In the genomic region with DNA sequence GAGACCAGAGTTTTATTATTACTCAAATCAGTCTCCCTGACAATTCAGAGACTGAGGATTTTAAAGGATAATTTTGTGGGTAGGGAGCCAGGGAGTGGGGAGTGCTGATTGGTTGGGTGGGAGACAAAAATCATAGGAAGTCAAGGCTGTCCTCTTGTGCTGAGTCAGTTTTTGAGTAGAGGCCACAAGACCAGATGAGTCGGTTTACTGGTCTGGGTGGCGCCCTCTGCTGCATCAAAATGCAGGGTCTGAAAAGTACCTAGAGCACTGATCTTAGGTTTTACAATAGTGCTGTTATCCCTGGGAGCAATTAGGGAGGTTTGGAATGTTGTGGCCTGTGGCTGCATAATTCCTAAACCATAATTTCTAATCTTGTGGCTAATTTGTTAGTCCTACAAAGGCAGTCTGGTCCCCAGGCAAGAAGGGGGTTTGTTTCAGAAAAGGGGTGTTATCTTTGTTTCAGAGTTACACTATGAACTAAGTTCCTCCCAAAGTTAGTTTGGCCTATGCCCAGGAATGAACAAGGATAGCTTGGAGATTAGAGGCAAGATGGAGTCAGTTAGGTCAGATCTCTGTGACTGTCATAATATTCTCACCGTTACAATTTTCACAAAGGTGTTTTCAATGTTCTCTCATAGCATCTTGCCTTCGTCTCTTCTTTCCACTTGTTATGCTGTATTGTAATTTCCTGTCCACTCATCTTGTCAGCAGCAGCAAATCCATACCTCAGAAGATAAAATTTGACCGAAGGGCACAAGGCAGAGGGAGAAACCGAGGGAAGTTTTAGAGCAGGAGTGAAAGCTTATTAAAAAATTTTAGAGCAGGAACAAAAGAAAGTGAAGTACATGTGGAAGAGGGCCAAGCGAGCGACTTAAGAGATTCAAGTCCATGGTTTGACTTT, we compare ENCODE assay signal across 1 cellular context.
TF ChIP-seq lines count a peak whose summit lies in the region.

No MANE protein-coding gene starts in this region.

TF ChIP-seq in K562, 482 proteins besides CTCF, POLR2A, EP300 and RAD21 (continued from another document and continues in another):
- TF ChIP-seq, protein P1, sequence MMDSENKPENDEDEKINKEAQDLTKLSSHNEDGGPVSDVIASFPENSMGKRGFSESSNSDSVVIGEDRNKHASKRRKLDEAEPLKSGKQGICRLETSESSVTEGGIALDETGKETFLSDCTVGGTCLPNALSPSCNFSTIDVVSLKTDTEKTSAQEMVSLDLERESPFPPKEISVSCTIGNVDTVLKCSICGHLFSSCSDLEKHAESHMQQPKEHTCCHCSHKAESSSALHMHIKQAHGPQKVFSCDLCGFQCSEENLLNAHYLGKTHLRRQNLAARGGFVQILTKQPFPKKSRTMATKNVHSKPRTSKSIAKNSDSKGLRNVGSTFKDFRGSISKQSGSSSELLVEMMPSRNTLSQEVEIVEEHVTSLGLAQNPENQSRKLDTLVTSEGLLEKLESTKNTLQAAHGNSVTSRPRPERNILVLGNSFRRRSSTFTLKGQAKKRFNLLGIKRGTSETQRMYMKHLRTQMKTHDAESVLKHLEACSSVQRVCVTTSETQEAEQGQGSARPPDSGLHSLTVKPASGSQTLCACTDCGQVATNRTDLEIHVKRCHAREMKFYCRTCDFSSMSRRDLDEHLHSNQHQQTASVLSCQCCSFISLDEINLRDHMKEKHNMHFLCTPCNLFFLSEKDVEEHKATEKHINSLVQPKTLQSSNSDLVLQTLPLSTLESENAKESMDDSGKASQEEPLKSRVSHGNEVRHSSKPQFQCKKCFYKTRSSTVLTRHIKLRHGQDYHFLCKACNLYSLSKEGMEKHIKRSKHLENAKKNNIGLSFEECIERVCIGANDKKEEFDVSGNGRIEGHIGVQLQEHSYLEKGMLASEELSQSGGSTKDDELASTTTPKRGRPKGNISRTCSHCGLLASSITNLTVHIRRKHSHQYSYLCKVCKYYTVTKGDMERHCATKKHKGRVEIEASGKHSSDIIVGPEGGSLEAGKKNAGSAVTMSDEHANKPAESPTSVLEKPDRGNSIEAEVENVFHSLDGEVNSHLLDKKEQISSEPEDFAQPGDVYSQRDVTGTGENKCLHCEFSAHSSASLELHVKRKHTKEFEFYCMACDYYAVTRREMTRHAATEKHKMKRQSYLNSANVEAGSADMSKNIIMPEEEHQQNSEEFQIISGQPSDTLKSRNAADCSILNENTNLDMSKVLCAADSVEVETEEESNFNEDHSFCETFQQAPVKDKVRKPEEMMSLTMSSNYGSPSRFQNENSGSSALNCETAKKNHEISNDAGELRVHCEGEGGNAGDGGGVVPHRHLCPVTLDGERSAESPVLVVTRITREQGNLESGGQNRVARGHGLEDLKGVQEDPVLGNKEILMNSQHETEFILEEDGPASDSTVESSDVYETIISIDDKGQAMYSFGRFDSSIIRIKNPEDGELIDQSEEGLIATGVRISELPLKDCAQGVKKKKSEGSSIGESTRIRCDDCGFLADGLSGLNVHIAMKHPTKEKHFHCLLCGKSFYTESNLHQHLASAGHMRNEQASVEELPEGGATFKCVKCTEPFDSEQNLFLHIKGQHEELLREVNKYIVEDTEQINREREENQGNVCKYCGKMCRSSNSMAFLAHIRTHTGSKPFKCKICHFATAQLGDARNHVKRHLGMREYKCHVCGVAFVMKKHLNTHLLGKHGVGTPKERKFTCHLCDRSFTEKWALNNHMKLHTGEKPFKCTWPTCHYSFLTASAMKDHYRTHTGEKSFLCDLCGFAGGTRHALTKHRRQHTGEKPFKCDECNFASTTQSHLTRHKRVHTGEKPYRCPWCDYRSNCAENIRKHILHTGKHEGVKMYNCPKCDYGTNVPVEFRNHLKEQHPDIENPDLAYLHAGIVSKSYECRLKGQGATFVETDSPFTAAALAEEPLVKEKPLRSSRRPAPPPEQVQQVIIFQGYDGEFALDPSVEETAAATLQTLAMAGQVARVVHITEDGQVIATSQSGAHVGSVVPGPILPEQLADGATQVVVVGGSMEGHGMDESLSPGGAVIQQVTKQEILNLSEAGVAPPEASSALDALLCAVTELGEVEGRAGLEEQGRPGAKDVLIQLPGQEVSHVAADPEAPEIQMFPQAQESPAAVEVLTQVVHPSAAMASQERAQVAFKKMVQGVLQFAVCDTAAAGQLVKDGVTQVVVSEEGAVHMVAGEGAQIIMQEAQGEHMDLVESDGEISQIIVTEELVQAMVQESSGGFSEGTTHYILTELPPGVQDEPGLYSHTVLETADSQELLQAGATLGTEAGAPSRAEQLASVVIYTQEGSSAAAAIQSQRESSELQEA (IDR thresholded peaks at IDR 0.05; ENCODE audit: low read depth): no peak
- no peak for TF ChIP-seq IFI16 (CRISPR knock-in tag; IDR thresholded peaks at IDR 0.05)
- TF ChIP-seq FIP1L1 (IDR thresholded peaks at IDR 0.05; ENCODE audit: low read depth, low read length, poor library complexity, severe bottlenecking): no peak
- TF ChIP-seq, protein P2, sequence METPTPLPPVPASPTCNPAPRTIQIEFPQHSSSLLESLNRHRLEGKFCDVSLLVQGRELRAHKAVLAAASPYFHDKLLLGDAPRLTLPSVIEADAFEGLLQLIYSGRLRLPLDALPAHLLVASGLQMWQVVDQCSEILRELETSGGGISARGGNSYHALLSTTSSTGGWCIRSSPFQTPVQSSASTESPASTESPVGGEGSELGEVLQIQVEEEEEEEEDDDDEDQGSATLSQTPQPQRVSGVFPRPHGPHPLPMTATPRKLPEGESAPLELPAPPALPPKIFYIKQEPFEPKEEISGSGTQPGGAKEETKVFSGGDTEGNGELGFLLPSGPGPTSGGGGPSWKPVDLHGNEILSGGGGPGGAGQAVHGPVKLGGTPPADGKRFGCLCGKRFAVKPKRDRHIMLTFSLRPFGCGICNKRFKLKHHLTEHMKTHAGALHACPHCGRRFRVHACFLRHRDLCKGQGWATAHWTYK (CRISPR knock-in tag; IDR thresholded peaks at IDR 0.05): 0 out of 2 replicates have a peak, but pooled peaks have one; percentile 46
- TF ChIP-seq SIN3A (IDR thresholded peaks at IDR 0.05; ENCODE audit: borderline replicate concordance in 2 of 2, control insufficient read depth in 1 of 2, low read depth in 2 of 2, low read length in 2 of 2): no peak
- TF ChIP-seq, protein P3, sequence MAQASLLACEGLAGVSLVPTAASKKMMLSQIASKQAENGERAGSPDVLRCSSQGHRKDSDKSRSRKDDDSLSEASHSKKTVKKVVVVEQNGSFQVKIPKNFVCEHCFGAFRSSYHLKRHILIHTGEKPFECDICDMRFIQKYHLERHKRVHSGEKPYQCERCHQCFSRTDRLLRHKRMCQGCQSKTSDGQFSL (CRISPR knock-in tag; IDR thresholded peaks at IDR 0.05): no peak
- TF ChIP-seq, protein P3 (tag; IDR thresholded peaks at IDR 0.05): no peak
- TF ChIP-seq NCOA1 (IDR thresholded peaks at IDR 0.05; ENCODE audit: low read depth): no peak
- TF ChIP-seq, protein P4, sequence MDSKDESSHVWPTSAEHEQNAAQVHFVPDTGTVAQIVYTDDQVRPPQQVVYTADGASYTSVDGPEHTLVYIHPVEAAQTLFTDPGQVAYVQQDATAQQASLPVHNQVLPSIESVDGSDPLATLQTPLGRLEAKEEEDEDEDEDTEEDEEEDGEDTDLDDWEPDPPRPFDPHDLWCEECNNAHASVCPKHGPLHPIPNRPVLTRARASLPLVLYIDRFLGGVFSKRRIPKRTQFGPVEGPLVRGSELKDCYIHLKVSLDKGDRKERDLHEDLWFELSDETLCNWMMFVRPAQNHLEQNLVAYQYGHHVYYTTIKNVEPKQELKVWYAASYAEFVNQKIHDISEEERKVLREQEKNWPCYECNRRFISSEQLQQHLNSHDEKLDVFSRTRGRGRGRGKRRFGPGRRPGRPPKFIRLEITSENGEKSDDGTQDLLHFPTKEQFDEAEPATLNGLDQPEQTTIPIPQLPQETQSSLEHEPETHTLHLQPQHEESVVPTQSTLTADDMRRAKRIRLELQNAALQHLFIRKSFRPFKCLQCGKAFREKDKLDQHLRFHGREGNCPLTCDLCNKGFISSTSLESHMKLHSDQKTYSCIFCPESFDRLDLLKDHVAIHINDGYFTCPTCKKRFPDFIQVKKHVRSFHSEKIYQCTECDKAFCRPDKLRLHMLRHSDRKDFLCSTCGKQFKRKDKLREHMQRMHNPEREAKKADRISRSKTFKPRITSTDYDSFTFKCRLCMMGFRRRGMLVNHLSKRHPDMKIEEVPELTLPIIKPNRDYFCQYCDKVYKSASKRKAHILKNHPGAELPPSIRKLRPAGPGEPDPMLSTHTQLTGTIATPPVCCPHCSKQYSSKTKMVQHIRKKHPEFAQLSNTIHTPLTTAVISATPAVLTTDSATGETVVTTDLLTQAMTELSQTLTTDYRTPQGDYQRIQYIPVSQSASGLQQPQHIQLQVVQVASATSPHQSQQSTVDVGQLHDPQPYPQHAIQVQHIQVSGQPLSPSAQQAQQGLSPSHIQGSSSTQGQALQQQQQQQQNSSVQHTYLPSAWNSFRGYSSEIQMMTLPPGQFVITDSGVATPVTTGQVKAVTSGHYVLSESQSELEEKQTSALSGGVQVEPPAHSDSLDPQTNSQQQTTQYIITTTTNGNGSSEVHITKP (IDR thresholded peaks at IDR 0.05; ENCODE audit: partially characterized antibody): no peak
- TF ChIP-seq NR2C1 (IDR thresholded peaks at IDR 0.05): no peak
- TF ChIP-seq NR2C1 (tag; IDR thresholded peaks at IDR 0.05): peak; percentile 41; the same call in 1 of the 2 replicates
- TF ChIP-seq ELF4 (CRISPR knock-in tag; IDR thresholded peaks at IDR 0.05): no peak
- no peak for TF ChIP-seq KLF6 (CRISPR knock-in tag; IDR thresholded peaks at IDR 0.05; ENCODE audit: borderline replicate concordance)
- no peak for TF ChIP-seq ZNF717 (CRISPR knock-in tag; IDR thresholded peaks at IDR 0.05)
- TF ChIP-seq TEAD1 (CRISPR knock-in tag; IDR thresholded peaks at IDR 0.05): peak in 1 of 2 experiments; percentile 44; a peak in 1 of 4 replicates
- TF ChIP-seq, protein P5, sequence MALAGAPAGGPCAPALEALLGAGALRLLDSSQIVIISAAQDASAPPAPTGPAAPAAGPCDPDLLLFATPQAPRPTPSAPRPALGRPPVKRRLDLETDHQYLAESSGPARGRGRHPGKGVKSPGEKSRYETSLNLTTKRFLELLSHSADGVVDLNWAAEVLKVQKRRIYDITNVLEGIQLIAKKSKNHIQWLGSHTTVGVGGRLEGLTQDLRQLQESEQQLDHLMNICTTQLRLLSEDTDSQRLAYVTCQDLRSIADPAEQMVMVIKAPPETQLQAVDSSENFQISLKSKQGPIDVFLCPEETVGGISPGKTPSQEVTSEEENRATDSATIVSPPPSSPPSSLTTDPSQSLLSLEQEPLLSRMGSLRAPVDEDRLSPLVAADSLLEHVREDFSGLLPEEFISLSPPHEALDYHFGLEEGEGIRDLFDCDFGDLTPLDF (CRISPR knock-in tag; IDR thresholded peaks at IDR 0.05): no peak
- no peak for TF ChIP-seq SPI1 (IDR thresholded peaks at IDR 0.05; ENCODE audit: borderline replicate concordance, low read depth, low read length)
- TF ChIP-seq, protein P6, sequence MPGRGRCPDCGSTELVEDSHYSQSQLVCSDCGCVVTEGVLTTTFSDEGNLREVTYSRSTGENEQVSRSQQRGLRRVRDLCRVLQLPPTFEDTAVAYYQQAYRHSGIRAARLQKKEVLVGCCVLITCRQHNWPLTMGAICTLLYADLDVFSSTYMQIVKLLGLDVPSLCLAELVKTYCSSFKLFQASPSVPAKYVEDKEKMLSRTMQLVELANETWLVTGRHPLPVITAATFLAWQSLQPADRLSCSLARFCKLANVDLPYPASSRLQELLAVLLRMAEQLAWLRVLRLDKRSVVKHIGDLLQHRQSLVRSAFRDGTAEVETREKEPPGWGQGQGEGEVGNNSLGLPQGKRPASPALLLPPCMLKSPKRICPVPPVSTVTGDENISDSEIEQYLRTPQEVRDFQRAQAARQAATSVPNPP (IDR thresholded peaks at IDR 0.05; ENCODE audit: borderline replicate concordance, insufficient read depth, insufficient read length): no peak
- TF ChIP-seq, protein P7, sequence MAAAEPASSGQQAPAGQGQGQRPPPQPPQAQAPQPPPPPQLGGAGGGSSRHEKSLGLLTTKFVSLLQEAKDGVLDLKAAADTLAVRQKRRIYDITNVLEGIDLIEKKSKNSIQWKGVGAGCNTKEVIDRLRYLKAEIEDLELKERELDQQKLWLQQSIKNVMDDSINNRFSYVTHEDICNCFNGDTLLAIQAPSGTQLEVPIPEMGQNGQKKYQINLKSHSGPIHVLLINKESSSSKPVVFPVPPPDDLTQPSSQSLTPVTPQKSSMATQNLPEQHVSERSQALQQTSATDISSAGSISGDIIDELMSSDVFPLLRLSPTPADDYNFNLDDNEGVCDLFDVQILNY (CRISPR knock-in tag; IDR thresholded peaks at IDR 0.05): no peak
- no peak for TF ChIP-seq MXI1 (IDR thresholded peaks at IDR 0.05; ENCODE audit: low read depth, low read length)
- no peak for TF ChIP-seq LCOR (CRISPR knock-in tag; IDR thresholded peaks at IDR 0.05)
- TF ChIP-seq, protein P8, sequence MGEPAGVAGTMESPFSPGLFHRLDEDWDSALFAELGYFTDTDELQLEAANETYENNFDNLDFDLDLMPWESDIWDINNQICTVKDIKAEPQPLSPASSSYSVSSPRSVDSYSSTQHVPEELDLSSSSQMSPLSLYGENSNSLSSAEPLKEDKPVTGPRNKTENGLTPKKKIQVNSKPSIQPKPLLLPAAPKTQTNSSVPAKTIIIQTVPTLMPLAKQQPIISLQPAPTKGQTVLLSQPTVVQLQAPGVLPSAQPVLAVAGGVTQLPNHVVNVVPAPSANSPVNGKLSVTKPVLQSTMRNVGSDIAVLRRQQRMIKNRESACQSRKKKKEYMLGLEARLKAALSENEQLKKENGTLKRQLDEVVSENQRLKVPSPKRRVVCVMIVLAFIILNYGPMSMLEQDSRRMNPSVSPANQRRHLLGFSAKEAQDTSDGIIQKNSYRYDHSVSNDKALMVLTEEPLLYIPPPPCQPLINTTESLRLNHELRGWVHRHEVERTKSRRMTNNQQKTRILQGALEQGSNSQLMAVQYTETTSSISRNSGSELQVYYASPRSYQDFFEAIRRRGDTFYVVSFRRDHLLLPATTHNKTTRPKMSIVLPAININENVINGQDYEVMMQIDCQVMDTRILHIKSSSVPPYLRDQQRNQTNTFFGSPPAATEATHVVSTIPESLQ (CRISPR knock-in tag; IDR thresholded peaks at IDR 0.05): no peak
- TF ChIP-seq NBN (IDR thresholded peaks at IDR 0.05; ENCODE audit: low read depth): no peak
- TF ChIP-seq, protein P9, sequence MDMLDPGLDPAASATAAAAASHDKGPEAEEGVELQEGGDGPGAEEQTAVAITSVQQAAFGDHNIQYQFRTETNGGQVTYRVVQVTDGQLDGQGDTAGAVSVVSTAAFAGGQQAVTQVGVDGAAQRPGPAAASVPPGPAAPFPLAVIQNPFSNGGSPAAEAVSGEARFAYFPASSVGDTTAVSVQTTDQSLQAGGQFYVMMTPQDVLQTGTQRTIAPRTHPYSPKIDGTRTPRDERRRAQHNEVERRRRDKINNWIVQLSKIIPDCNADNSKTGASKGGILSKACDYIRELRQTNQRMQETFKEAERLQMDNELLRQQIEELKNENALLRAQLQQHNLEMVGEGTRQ (CRISPR knock-in tag; IDR thresholded peaks at IDR 0.05): no peak
- TF ChIP-seq CBX8 (IDR thresholded peaks at IDR 0.05; ENCODE audit: borderline replicate concordance, extremely low read depth, low read depth, low read length, poor library complexity, severe bottlenecking): no peak
- TF ChIP-seq ZNF79 (CRISPR knock-in tag; IDR thresholded peaks at IDR 0.05; ENCODE audit: low read depth): no peak
- TF ChIP-seq SIX5 (IDR thresholded peaks at IDR 0.05; ENCODE audit: borderline replicate concordance in 1 of 2, insufficient read depth in 1 of 2, low read depth in 1 of 2, low read length in 2 of 2): no peak
- TF ChIP-seq ZNF75A (CRISPR knock-in tag; IDR thresholded peaks at IDR 0.05): no peak
- no peak for TF ChIP-seq ZNF347 (CRISPR knock-in tag; IDR thresholded peaks at IDR 0.05; ENCODE audit: low read depth)
- no peak for TF ChIP-seq HMG20B (CRISPR knock-in tag; IDR thresholded peaks at IDR 0.05)
